ENCODE assay signal across 2 cellular contexts in genomic region chr18:58026857-58027256, GRCh38.
A peak's percentile ranks its signal among the peaks of the same experiment; 100 is the strongest.
TF ChIP-seq lines count a peak whose summit lies in the region.

No MANE protein-coding gene starts in this region.

TF ChIP-seq in GM23338, 12 proteins besides CTCF, POLR2A, EP300 and RAD21:
- no peak for TF ChIP-seq EZH2phosphoT487 (IDR thresholded peaks at IDR 0.05; ENCODE audit: unreplicated experiment)
- no peak for TF ChIP-seq ZNF331 (CRISPR knock-in tag; IDR thresholded peaks at IDR 0.05; ENCODE audit: low read depth)
- no peak for TF ChIP-seq ZNF114 (CRISPR knock-in tag; IDR thresholded peaks at IDR 0.05)
- TF ChIP-seq STAT1 (IDR thresholded peaks at IDR 0.05; ENCODE audit: unreplicated experiment), result no peak
- TF ChIP-seq, protein P1, sequence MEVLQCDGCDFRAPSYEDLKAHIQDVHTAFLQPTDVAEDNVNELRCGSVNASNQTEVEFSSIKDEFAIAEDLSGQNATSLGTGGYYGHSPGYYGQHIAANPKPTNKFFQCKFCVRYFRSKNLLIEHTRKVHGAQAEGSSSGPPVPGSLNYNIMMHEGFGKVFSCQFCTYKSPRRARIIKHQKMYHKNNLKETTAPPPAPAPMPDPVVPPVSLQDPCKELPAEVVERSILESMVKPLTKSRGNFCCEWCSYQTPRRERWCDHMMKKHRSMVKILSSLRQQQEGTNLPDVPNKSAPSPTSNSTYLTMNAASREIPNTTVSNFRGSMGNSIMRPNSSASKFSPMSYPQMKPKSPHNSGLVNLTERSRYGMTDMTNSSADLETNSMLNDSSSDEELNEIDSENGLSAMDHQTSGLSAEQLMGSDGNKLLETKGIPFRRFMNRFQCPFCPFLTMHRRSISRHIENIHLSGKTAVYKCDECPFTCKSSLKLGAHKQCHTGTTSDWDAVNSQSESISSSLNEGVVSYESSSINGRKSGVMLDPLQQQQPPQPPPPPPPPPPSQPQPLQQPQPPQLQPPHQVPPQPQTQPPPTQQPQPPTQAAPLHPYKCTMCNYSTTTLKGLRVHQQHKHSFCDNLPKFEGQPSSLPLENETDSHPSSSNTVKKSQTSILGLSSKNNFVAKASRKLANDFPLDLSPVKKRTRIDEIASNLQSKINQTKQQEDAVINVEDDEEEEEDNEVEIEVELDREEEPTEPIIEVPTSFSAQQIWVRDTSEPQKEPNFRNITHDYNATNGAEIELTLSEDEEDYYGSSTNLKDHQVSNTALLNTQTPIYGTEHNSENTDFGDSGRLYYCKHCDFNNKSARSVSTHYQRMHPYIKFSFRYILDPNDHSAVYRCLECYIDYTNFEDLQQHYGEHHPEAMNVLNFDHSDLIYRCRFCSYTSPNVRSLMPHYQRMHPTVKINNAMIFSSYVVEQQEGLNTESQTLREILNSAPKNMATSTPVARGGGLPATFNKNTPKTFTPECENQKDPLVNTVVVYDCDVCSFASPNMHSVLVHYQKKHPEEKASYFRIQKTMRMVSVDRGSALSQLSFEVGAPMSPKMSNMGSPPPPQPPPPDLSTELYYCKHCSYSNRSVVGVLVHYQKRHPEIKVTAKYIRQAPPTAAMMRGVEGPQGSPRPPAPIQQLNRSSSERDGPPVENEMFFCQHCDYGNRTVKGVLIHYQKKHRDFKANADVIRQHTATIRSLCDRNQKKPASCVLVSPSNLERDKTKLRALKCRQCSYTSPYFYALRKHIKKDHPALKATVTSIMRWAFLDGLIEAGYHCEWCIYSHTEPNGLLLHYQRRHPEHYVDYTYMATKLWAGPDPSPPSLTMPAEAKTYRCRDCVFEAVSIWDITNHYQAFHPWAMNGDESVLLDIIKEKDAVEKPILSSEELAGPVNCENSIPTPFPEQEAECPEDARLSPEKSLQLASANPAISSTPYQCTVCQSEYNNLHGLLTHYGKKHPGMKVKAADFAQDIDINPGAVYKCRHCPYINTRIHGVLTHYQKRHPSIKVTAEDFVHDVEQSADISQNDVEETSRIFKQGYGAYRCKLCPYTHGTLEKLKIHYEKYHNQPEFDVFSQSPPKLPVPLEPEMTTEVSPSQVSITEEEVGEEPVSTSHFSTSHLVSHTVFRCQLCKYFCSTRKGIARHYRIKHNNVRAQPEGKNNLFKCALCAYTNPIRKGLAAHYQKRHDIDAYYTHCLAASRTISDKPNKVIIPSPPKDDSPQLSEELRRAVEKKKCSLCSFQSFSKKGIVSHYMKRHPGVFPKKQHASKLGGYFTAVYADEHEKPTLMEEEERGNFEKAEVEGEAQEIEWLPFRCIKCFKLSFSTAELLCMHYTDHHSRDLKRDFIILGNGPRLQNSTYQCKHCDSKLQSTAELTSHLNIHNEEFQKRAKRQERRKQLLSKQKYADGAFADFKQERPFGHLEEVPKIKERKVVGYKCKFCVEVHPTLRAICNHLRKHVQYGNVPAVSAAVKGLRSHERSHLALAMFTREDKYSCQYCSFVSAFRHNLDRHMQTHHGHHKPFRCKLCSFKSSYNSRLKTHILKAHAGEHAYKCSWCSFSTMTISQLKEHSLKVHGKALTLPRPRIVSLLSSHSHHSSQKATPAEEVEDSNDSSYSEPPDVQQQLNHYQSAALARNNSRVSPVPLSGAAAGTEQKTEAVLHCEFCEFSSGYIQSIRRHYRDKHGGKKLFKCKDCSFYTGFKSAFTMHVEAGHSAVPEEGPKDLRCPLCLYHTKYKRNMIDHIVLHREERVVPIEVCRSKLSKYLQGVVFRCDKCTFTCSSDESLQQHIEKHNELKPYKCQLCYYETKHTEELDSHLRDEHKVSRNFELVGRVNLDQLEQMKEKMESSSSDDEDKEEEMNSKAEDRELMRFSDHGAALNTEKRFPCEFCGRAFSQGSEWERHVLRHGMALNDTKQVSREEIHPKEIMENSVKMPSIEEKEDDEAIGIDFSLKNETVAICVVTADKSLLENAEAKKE (CRISPR knock-in tag; IDR thresholded peaks at IDR 0.05), result no peak
- TF ChIP-seq POLR2AphosphoS5 (IDR thresholded peaks at IDR 0.05; ENCODE audit: low read depth), result no peak
- TF ChIP-seq EZH2 (IDR thresholded peaks at IDR 0.05; ENCODE audit: low read depth, unreplicated experiment), result no peak
- TF ChIP-seq ETS1 (IDR thresholded peaks at IDR 0.05), result no peak
- TF ChIP-seq, protein P2, sequence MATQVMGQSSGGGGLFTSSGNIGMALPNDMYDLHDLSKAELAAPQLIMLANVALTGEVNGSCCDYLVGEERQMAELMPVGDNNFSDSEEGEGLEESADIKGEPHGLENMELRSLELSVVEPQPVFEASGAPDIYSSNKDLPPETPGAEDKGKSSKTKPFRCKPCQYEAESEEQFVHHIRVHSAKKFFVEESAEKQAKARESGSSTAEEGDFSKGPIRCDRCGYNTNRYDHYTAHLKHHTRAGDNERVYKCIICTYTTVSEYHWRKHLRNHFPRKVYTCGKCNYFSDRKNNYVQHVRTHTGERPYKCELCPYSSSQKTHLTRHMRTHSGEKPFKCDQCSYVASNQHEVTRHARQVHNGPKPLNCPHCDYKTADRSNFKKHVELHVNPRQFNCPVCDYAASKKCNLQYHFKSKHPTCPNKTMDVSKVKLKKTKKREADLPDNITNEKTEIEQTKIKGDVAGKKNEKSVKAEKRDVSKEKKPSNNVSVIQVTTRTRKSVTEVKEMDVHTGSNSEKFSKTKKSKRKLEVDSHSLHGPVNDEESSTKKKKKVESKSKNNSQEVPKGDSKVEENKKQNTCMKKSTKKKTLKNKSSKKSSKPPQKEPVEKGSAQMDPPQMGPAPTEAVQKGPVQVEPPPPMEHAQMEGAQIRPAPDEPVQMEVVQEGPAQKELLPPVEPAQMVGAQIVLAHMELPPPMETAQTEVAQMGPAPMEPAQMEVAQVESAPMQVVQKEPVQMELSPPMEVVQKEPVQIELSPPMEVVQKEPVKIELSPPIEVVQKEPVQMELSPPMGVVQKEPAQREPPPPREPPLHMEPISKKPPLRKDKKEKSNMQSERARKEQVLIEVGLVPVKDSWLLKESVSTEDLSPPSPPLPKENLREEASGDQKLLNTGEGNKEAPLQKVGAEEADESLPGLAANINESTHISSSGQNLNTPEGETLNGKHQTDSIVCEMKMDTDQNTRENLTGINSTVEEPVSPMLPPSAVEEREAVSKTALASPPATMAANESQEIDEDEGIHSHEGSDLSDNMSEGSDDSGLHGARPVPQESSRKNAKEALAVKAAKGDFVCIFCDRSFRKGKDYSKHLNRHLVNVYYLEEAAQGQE (IDR thresholded peaks at IDR 0.05; ENCODE audit: unreplicated experiment), result no peak
- no peak for TF ChIP-seq JUNB (IDR thresholded peaks at IDR 0.05; ENCODE audit: unreplicated experiment)
- TF ChIP-seq CREB1 (CRISPR knock-in tag; IDR thresholded peaks at IDR 0.05; ENCODE audit: low read depth), result no peak
- TF ChIP-seq NANOG (IDR thresholded peaks at IDR 0.05; ENCODE audit: borderline replicate concordance), result no peak

TF ChIP-seq in H1, 55 proteins besides CTCF, POLR2A, EP300 and RAD21:
- TF ChIP-seq ZNF274 (IDR thresholded peaks at IDR 0.05; ENCODE audit: borderline replicate concordance, extremely low read depth, low read length) (no peak), KDM1A (IDR thresholded peaks at IDR 0.05; ENCODE audit: borderline replicate concordance, low read length) (peak; percentile 62; the same call in 1 of the 2 replicates)
